Comparison of ENCODE assay signal across 7 cellular contexts in genomic region chr9:39483880-39484279, GRCh38.
A peak's percentile ranks its signal among the peaks of the same experiment; 100 is the strongest.
ATAC-seq lines count a peak whose summit lies in the region.

No MANE protein-coding gene starts in this region.

- ATAC-seq in GM18502 (IDR thresholded peaks at IDR 0.05; ENCODE audit: poor library complexity, unreplicated experiment) (peak; percentile 26), GM18909 (IDR thresholded peaks at IDR 0.05; ENCODE audit: poor library complexity, unreplicated experiment) (peak; percentile 25), GM19452 (IDR thresholded peaks at IDR 0.05; ENCODE audit: unreplicated experiment) (peak; percentile 36), GM21619 (IDR thresholded peaks at IDR 0.05; ENCODE audit: unreplicated experiment) (peak; percentile 34), HG02852 (IDR thresholded peaks at IDR 0.05; ENCODE audit: unreplicated experiment) (peak; percentile 55), HG03108 (IDR thresholded peaks at IDR 0.05; ENCODE audit: unreplicated experiment) (peak; percentile 27), HG03469 (IDR thresholded peaks at IDR 0.05; ENCODE audit: unreplicated experiment) (peak; percentile 20)

Comparison
In these comparisons a context has a peak if more than half of its experiments do, and no peak if none do; other contexts are left out.
1. Peak in every context shown above with its lines: ATAC-seq.